8 cellular contexts compared by ENCODE assay signal in genomic region chr19:35702223-35703012, GRCh38. TPM values are rescaled to one million over a fixed set of nuclear protein-coding genes. Genes with fewer than 3 reads are reported as not detected.
DNase-seq lines count a peak whose midpoint lies in the region; ATAC-seq lines count a peak whose summit lies in the region.

No MANE protein-coding gene starts in this region.

- peak; percentile 97 for DNase-seq in COR-L47 (lab: John Stamatoyannopoulos, UW)
- DNase-seq in HT1080 (ENCODE audit: low read depth): peak; percentile 94
- DNase-seq in NOMO-1 treated with DMSO at 0.1 percent for 48 hours (lab: John Stamatoyannopoulos, UW; ENCODE audit: unreplicated experiment): peak; percentile 94
- peak; percentile 87 for DNase-seq in activated CD8-positive, alpha-beta memory T cell treated with anti-CD3 and anti-CD28 coated beads, Interleukin-2, amount 50 U/mL, for 24 hours (ENCODE audit: extremely low read depth)
- peak; percentile 97 for DNase-seq in epidermal melanocyte (ENCODE audit: insufficient read length, low spot score)
- DNase-seq in middle frontal gyrus (ENCODE audit: extremely low spot score, low spot score): peak; percentile 98
- peak; percentile 81 to 89 for DNase-seq in stimulated activated CD8-positive, alpha-beta memory T cell treated with anti-CD3 and anti-CD28 coated beads, Interleukin-2, amount 100 ng/mL, for 1 hour (ENCODE audit: low read depth in 2 of 2)

- ATAC-seq in GM21367 (IDR thresholded peaks at IDR 0.05; ENCODE audit: unreplicated experiment): peak; percentile 85

RNA-seq across cellular contexts. Expression of gene ZBTB32, which starts 1.9 kb away (rescaled TPM):
- not detected in 2 replicates for total RNA-seq in HT1080 (2014; rRNA removed; shearing (Covaris generic))
- polyA plus RNA-seq in HT1080 (2015; cell fraction: cytosol; rRNA removed): not detected in 2 replicates
- polyA plus RNA-seq in HT1080 (2015; cell fraction: nucleus; rRNA removed): not detected in 2 replicates

RNA-seq across cellular contexts. Expression of gene KMT2B, which starts 15.4 kb away (rescaled TPM):
- 7.7 and 10.9 TPM in 2 replicates for total RNA-seq in HT1080 (2014; rRNA removed; shearing (Covaris generic))
- polyA plus RNA-seq in HT1080 (2015; cell fraction: cytosol; rRNA removed): 16.5 and 21.6 TPM in 2 replicates
- polyA plus RNA-seq in HT1080 (2015; cell fraction: nucleus; rRNA removed): 80.4 and 87.4 TPM in 2 replicates

RNA-seq across cellular contexts. Expression of gene UPK1A, which starts 36.1 kb away (rescaled TPM):
- not detected in 2 replicates for total RNA-seq in HT1080 (2014; rRNA removed; shearing (Covaris generic))
- polyA plus RNA-seq in HT1080 (2015; cell fraction: cytosol; rRNA removed): 0.06 TPM in 1 of 2 replicates, not detected in the other
- polyA plus RNA-seq in HT1080 (2015; cell fraction: nucleus; rRNA removed): not detected in 2 replicates

RNA-seq across cellular contexts. Expression of gene IGFLR1, which starts 39.8 kb away (rescaled TPM):
- 2.9 and 11.1 TPM in 2 replicates for total RNA-seq in HT1080 (2014; rRNA removed; shearing (Covaris generic))
- 5.0 and 8.3 TPM in 2 replicates for polyA plus RNA-seq in HT1080 (2015; cell fraction: cytosol; rRNA removed)
- polyA plus RNA-seq in HT1080 (2015; cell fraction: nucleus; rRNA removed): 8.7 and 10.8 TPM in 2 replicates

RNA-seq across cellular contexts. Expression of gene U2AF1L4, which starts 42.8 kb away (rescaled TPM):
- total RNA-seq in HT1080 (2014; rRNA removed; shearing (Covaris generic)): 8.4 and 13.3 TPM in 2 replicates
- polyA plus RNA-seq in HT1080 (2015; cell fraction: cytosol; rRNA removed): 7.2 and 13.2 TPM in 2 replicates
- polyA plus RNA-seq in HT1080 (2015; cell fraction: nucleus; rRNA removed): 32.6 and 38.6 TPM in 2 replicates

Comparison
In these comparisons a context has a peak if more than half of its experiments do, and no peak if none do; other contexts are left out.
1. Peak in every context shown above with its lines: DNase-seq and ATAC-seq.